In genomic region chr10:71137701-71138100, GRCh38 we compare ENCODE assay signal across 12 cellular contexts.
A peak's percentile ranks its signal among the peaks of the same experiment; 100 is the strongest.
DNase-seq lines count a peak whose midpoint lies in the region; ATAC-seq and TF ChIP-seq lines count a peak whose summit lies in the region.
"Had no signal": no experiment of that assay in that cellular context is flagged by ENCODE, and none has a peak within 500 bp of the region (broad histone marks: within the 10 kb centered on the region; RNA-seq: fewer than 3 reads in every experiment).

No MANE protein-coding gene starts in this region.

- H3K14ac ChIP-seq in IMR-90 (replicated peaks; ENCODE audit: low read depth, low read length) (no peak overlapping the region), mesenchymal stem cell (ENCODE audit: low read length in 2 of 2) (no peak overlapping the region)

- no peak overlapping the region for H3K4ac ChIP-seq in IMR-90 (ENCODE audit: low read depth, low read length)
- H3K4ac ChIP-seq in mesenchymal stem cell (ENCODE audit: low read depth in 1 of 2, low read length in 2 of 2): no peak overlapping the region

- no peaks in the 10 kb centered on the region for H4K20me1 ChIP-seq in IMR-90 (ENCODE audit: insufficient read depth, low read length)

- CTCF ChIA-PET in IMR-90 (lab: Yijun Ruan, JAX): no interaction called here

- no peaks in the 10 kb centered on the region for H3K4me1 ChIP-seq in IMR-90 (ENCODE audit: control insufficient read depth, insufficient read depth, low read length)
- H3K4me1 ChIP-seq in mesenchymal stem cell (ENCODE audit: control insufficient read depth, insufficient read depth, low read depth, low read length): no peaks in the 10 kb centered on the region

- ATAC-seq in IMR-90 (ENCODE audit: low read depth) (no peak), GM18505 (IDR thresholded peaks at IDR 0.05; ENCODE audit: unreplicated experiment) (no peak)

- H3K27ac ChIP-seq in IMR-90 (ENCODE audit: insufficient read depth, low read length) (no peak overlapping the region), mesenchymal stem cell (ENCODE audit: low read length, poor library complexity, severe bottlenecking) (no peak overlapping the region)

- dilution Hi-C loops in IMR-90 (cut with HindIII; ENCODE audit: low sequenced_read_pairs, unreplicated experiment): no loop called here

- H2AK5ac ChIP-seq in IMR-90 (ENCODE audit: low read depth, low read length) (no peak overlapping the region), mesenchymal stem cell (ENCODE audit: low read length, severe bottlenecking) (no peak overlapping the region)

- POLR2A ChIA-PET in IMR-90 (lab: Charles Lee; ENCODE audit: unreplicated experiment): no interaction called here

- no peak for TF ChIP-seq POLR2A in IMR-90 (IDR thresholded peaks at IDR 0.05; ENCODE audit: low read depth, low read length)
- no peak for TF ChIP-seq POLR2A in GM18505 (IDR thresholded peaks at IDR 0.05; ENCODE audit: borderline replicate concordance, extremely low read depth, insufficient read depth, insufficient read length)

- H3K9ac ChIP-seq in IMR-90 (ENCODE audit: low read depth, low read length): no peak overlapping the region
- no peak overlapping the region for H3K9ac ChIP-seq in mesenchymal stem cell (ENCODE audit: low read length)

- no peak overlapping the region for H4K91ac ChIP-seq in IMR-90 (ENCODE audit: insufficient read depth, low read depth, low read length)
- peak overlapping the region; percentile 29 for H4K91ac ChIP-seq in mesenchymal stem cell (ENCODE audit: low read length)

- no peaks in the 10 kb centered on the region for H3K79me1 ChIP-seq in IMR-90 (ENCODE audit: low read depth in 1 of 2, low read length in 2 of 2)
- no peaks in the 10 kb centered on the region for H3K79me1 ChIP-seq in mesenchymal stem cell (replicated peaks; ENCODE audit: low read length, poor library complexity, severe bottlenecking)

- H3K4me3 ChIP-seq in IMR-90 (ENCODE audit: insufficient read depth, low read depth, low read length) (no peak overlapping the region), mesenchymal stem cell (ENCODE audit: insufficient read depth in 1 of 2, low read depth in 1 of 2, low read length in 2 of 2) (no peak overlapping the region)

- no TSS peak for BruUV-seq in IMR-90 (replicated peaks; lab: Mats Ljungman, UMichigan)

- H3K4me2 ChIP-seq in IMR-90 (ENCODE audit: low read depth, low read length) (no peak overlapping the region), mesenchymal stem cell (ENCODE audit: low read length, poor library complexity, severe bottlenecking) (no peak overlapping the region)

- H4K8ac ChIP-seq in IMR-90 (ENCODE audit: low read depth in 2 of 2, low read length in 2 of 2): no peak overlapping the region
- no peak overlapping the region for H4K8ac ChIP-seq in mesenchymal stem cell (ENCODE audit: low read length)

- intact Hi-C loops in IMR-90 (cut with micrococcal nuclease): no loop called here

- no peak overlapping the region for H4K5ac ChIP-seq in IMR-90 (ENCODE audit: low read depth, low read length)

- H3K9me1 ChIP-seq in IMR-90 (ENCODE audit: insufficient read depth, low read length): no peaks in the 10 kb centered on the region

- no peak overlapping the region for H3K18ac ChIP-seq in IMR-90 (ENCODE audit: low read depth, low read length)
- no peak overlapping the region for H3K18ac ChIP-seq in mesenchymal stem cell (ENCODE audit: low read depth in 1 of 2, low read length in 2 of 2)

- H2AFZ ChIP-seq in IMR-90 (replicated peaks; ENCODE audit: low read length, poor library complexity) (no peak overlapping the region), mesenchymal stem cell (ENCODE audit: low read depth, low read length) (no peak overlapping the region)

- no peaks in the 10 kb centered on the region for H3K9me3 ChIP-seq in IMR-90 (ENCODE audit: control insufficient read depth, insufficient read depth, low read length)
- H3K9me3 ChIP-seq in mesenchymal stem cell (ENCODE audit: control insufficient read depth, low read length): no peaks in the 10 kb centered on the region

- H3K27me3 ChIP-seq in IMR-90 (ENCODE audit: control insufficient read depth, insufficient read depth, low read length) (peaks cover 32% of the 10 kb centered on the region), mesenchymal stem cell (ENCODE audit: control insufficient read depth in 1 of 2, insufficient read depth in 1 of 2, low read length in 2 of 2) (peaks cover 47 to 94% of the 10 kb centered on the region in 2 experiments)

- no peak overlapping the region for H3K56ac ChIP-seq in IMR-90 (ENCODE audit: extremely low read depth, insufficient read depth, low read length)

- TF ChIP-seq RAD21 in IMR-90 (IDR thresholded peaks at IDR 0.05; ENCODE audit: low read length): no peak

- H3K36me3 ChIP-seq in IMR-90 (ENCODE audit: control insufficient read depth, insufficient read depth, low read length) (no peaks in the 10 kb centered on the region), mesenchymal stem cell (ENCODE audit: control insufficient read depth in 1 of 2, insufficient read depth in 2 of 2, low read depth in 1 of 2, low read length in 2 of 2) (no peaks in the 10 kb centered on the region)

- H2AK9ac ChIP-seq in IMR-90 (replicated peaks; ENCODE audit: low read depth, low read length, poor library complexity): peak overlapping the region; percentile 28

- TF ChIP-seq CTCF in IMR-90 (conservative IDR thresholded peaks at IDR 0.05; ENCODE audit: low read depth, low read length): no peak

- H3K23ac ChIP-seq in IMR-90 (ENCODE audit: low read depth, low read length) (no peak overlapping the region), mesenchymal stem cell (ENCODE audit: low read length in 2 of 2) (no peak overlapping the region)

- no peak overlapping the region for H2BK5ac ChIP-seq in IMR-90 (ENCODE audit: low read depth, low read length, poor library complexity, severe bottlenecking)
- H2BK5ac ChIP-seq in mesenchymal stem cell (ENCODE audit: low read depth, low read length, poor library complexity, severe bottlenecking): no peak overlapping the region

- H2BK20ac ChIP-seq in IMR-90 (ENCODE audit: low read depth, low read length): no peak overlapping the region

- H2BK12ac ChIP-seq in mesenchymal stem cell (ENCODE audit: low read length in 2 of 2): no peak overlapping the region

- no peak overlapping the region for H2BK120ac ChIP-seq in IMR-90 (ENCODE audit: low read depth, low read length)
- no peak overlapping the region for H2BK120ac ChIP-seq in mesenchymal stem cell (ENCODE audit: low read depth, low read length)

- in situ Hi-C loops in IMR-90 (cut with MboI; ENCODE audit: low sequenced_read_pairs): no loop called here

- DNase-seq in IMR-90: no peak
- DNase-seq in mesenchymal stem cell: no peak
- DNase-seq in ureter (ENCODE audit: low spot score): peak; percentile 25
- DNase-seq in cortex of kidney (lab: John Stamatoyannopoulos, UW): no peak
- no peak for DNase-seq in kidney tubule cell (ENCODE audit: low spot score)
- DNase-seq: Calu3; CD4-positive, alpha-beta memory T cell; DMS53; GF-D8; GOT3; HCEC 1CT had no signal

- WGBS in IMR-90 (ENCODE audit: extremely low coverage in 2 of 2, insufficient read length in 1 of 2), 2 experiments: no CpG with 5 or more reads among the region's 2 CpGs
- WGBS in mesenchymal stem cell: 98% methylated on average over 2 of the region's 2 CpGs

- no peak overlapping the region for H2BK15ac ChIP-seq in IMR-90 (ENCODE audit: low read depth, low read length)
- H2BK15ac ChIP-seq in mesenchymal stem cell (ENCODE audit: low read depth, poor library complexity, severe bottlenecking): no peak overlapping the region

TF ChIP-seq in IMR-90, 13 proteins besides CTCF, POLR2A, EP300 and RAD21:
- TF ChIP-seq MAZ (IDR thresholded peaks at IDR 0.05; ENCODE audit: borderline replicate concordance, low read depth, low read length): no peak
- no peak for TF ChIP-seq RCOR1 (IDR thresholded peaks at IDR 0.05; ENCODE audit: insufficient replicate concordance, low read length)
- TF ChIP-seq, protein P1, sequence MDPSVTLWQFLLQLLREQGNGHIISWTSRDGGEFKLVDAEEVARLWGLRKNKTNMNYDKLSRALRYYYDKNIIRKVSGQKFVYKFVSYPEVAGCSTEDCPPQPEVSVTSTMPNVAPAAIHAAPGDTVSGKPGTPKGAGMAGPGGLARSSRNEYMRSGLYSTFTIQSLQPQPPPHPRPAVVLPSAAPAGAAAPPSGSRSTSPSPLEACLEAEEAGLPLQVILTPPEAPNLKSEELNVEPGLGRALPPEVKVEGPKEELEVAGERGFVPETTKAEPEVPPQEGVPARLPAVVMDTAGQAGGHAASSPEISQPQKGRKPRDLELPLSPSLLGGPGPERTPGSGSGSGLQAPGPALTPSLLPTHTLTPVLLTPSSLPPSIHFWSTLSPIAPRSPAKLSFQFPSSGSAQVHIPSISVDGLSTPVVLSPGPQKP (IDR thresholded peaks at IDR 0.05; ENCODE audit: borderline replicate concordance, low read depth, low read length): no peak
- TF ChIP-seq MXI1 (IDR thresholded peaks at IDR 0.05; ENCODE audit: borderline replicate concordance, low read depth, low read length): no peak
